ENCODE assay signal across 24 cellular contexts in genomic region chr15:98443483-98443882, GRCh38.
"Had no signal": no experiment of that assay in that cellular context is flagged by ENCODE, and none has a peak within 500 bp of the region (broad histone marks: within the 10 kb centered on the region; RNA-seq: fewer than 3 reads in every experiment).

No MANE protein-coding gene starts in this region.

- H3K4me3 Mint-ChIP-seq: activated B cell treated with CpG ODN at 0.5 μM for 24 hours; activated CD4-positive, alpha-beta T cell treated with anti-CD3 and anti-CD28 coated beads, Interleukin-2, amount 10 ng/mL, durations not matched to agents 24 days and 14 days; activated naive CD8-positive, alpha-beta T cell treated with anti-CD3 and anti-CD28 coated beads, Interleukin-2, amount 50 U/mL, for 24 hours; activated T-cell treated with anti-CD3 and anti-CD28 coated beads, Interleukin-2, amount 50 U/mL, for 4 hours; T-cell had no signal

- H3K27me3 ChIP-seq: ascending aorta, body of pancreas, Peyer's patch had no signal

- H3K4me1 ChIP-seq: ascending aorta, body of pancreas, Peyer's patch had no signal

- ATAC-seq: activated naive CD4-positive, alpha-beta T cell treated with anti-CD3 and anti-CD28 coated beads, Interleukin-2, amount 50 U/mL, for 72 hours; activated naive CD8-positive, alpha-beta T cell treated with anti-CD3 and anti-CD28 coated beads, Interleukin-2, amount 50 U/mL, for 24 hours; activated T-cell treated with anti-CD3 and anti-CD28 coated beads, Interleukin-2, amount 50 U/mL, for 4 hours; body of pancreas; T-cell had no signal

- H3K27ac Mint-ChIP-seq: activated B cell treated with CpG ODN at 0.5 μM for 24 hours; activated CD4-positive, alpha-beta T cell treated with anti-CD3 and anti-CD28 coated beads, Interleukin-2, amount 10 ng/mL, durations not matched to agents 24 days and 14 days; activated naive CD4-positive, alpha-beta T cell treated with anti-CD3 and anti-CD28 coated beads, Interleukin-2, amount 50 U/mL, for 72 hours; activated naive CD8-positive, alpha-beta T cell treated with anti-CD3 and anti-CD28 coated beads, Interleukin-2, amount 50 U/mL, for 24 hours; IgD-negative memory B cell; T-cell had no signal

- H3K27ac ChIP-seq: ascending aorta, body of pancreas, Peyer's patch had no signal

- DNase-seq: activated B cell treated with CpG ODN at 0.5 μM for 24 hours; activated CD4-positive, alpha-beta T cell treated with anti-CD3 and anti-CD28 coated beads for 1 hour; activated CD4-positive, alpha-beta T cell treated with anti-CD3 and anti-CD28 coated beads, Interleukin-2, amount 10 ng/mL, durations not matched to agents 24 days and 14 days; activated CD4-positive, alpha-beta T cell treated with anti-CD3 and anti-CD28 coated beads, Interleukin-2, amount 50 U/mL, for 48 hours; activated effector memory CD4-positive, alpha-beta T cell treated with anti-CD3 and anti-CD28 coated beads, Interleukin-2, amount 50 U/mL, for 16 hours; activated naive CD4-positive, alpha-beta T cell treated with Interleukin-2 at 50 U/mL for 16 hours; activated naive CD8-positive, alpha-beta T cell treated with anti-CD3 and anti-CD28 coated beads, Interleukin-2, amount 50 U/mL, for 24 hours; activated T-cell treated with anti-CD3 and anti-CD28 coated beads, Interleukin-2, amount 50 U/mL, for 4 hours; amniotic stem cell; body of pancreas; central memory CD4-positive, alpha-beta T cell; NCI-H1105 treated with DMSO at 0.1 percent for 48 hours; NCI-H1436 treated with DMSO at 0.1 percent for 48 hours; NCI-H187 treated with DMSO at 0.1 percent for 48 hours; NCI-H2081 treated with DMSO at 0.1 percent for 48 hours; NCI-H446 treated with DMSO at 0.1 percent for 48 hours; Peyer's patch; SHP77 treated with DMSO at 0.1 percent for 48 hours; T-cell; T-helper 2 cell; T1000 had no signal

- H3K4me3 ChIP-seq: ascending aorta, body of pancreas, Peyer's patch had no signal

- H3K4me1 Mint-ChIP-seq: activated CD4-positive, alpha-beta T cell treated with anti-CD3 and anti-CD28 coated beads, Interleukin-2, amount 10 ng/mL, durations not matched to agents 24 days and 14 days; T-cell had no signal

- H3K9me3 Mint-ChIP-seq: activated B cell treated with CpG ODN at 0.5 μM for 24 hours; activated CD4-positive, alpha-beta T cell treated with anti-CD3 and anti-CD28 coated beads, Interleukin-2, amount 10 ng/mL, durations not matched to agents 24 days and 14 days; activated naive CD4-positive, alpha-beta T cell treated with anti-CD3 and anti-CD28 coated beads, Interleukin-2, amount 50 U/mL, for 72 hours; activated naive CD8-positive, alpha-beta T cell treated with anti-CD3 and anti-CD28 coated beads, Interleukin-2, amount 50 U/mL, for 24 hours; activated T-cell treated with anti-CD3 and anti-CD28 coated beads, Interleukin-2, amount 50 U/mL, for 4 hours; T-cell had no signal

- H3K36me3 Mint-ChIP-seq: activated naive CD4-positive, alpha-beta T cell treated with anti-CD3 and anti-CD28 coated beads, Interleukin-2, amount 50 U/mL, for 72 hours; IgD-negative memory B cell; T-cell had no signal

- H3K9me3 ChIP-seq: ascending aorta, body of pancreas, Peyer's patch had no signal

- H3K36me3 ChIP-seq: ascending aorta, Peyer's patch had no signal
